In genomic region chr11:120024586-120024985, GRCh38 we compare ENCODE assay signal across 16 cellular contexts.
DNase-seq lines count a peak whose midpoint lies in the region; ATAC-seq and TF ChIP-seq lines count a peak whose summit lies in the region.
"Had no signal": no experiment of that assay in that cellular context is flagged by ENCODE, and none has a peak within 500 bp of the region (broad histone marks: within the 10 kb centered on the region; RNA-seq: fewer than 3 reads in every experiment).

No MANE protein-coding gene starts in this region.

- DNase-seq in cardiac septum (ENCODE audit: low spot score), result peak; percentile 27
- DNase-seq in right cardiac atrium, result no peak
- peak; percentile 56 for DNase-seq in osteocyte (ENCODE audit: extremely low spot score, unreplicated experiment)
- DNase-seq in type B pancreatic cell (ENCODE audit: extremely low spot score, unreplicated experiment), result peak; percentile 56
- no peak for DNase-seq in HPDE6-E6E7 (ENCODE audit: extremely low spot score)
- DNase-seq in NCI-H526 (lab: John Stamatoyannopoulos, UW), result no peak
- DNase-seq in GM13977 (ENCODE audit: low spot score), result no peak
- DNase-seq: 8988T; AML-193; Caco-2; CD8-positive, alpha-beta memory T cell; DND-41; GDM1 had no signal

- H3K27ac ChIP-seq in right cardiac atrium (ENCODE audit: low read length), result no peak overlapping the region
- H3K27ac ChIP-seq in ectodermal cell (ENCODE audit: insufficient read depth, low read depth, low read length, poor library complexity, severe bottlenecking), result peak overlapping the region; percentile 16
- H3K27ac ChIP-seq: BLaER1 had no signal

- intact Hi-C loops in cardiac septum (cut with DNase I), result no loop called here
- intact Hi-C loops in right cardiac atrium (cut with DNase I), result no loop called here

- H3K4me3 Mint-ChIP-seq in osteocyte (ENCODE audit: unreplicated experiment) (no peak overlapping the region), type B pancreatic cell (no peak overlapping the region)
- H3K4me3 Mint-ChIP-seq: CD8-positive, alpha-beta memory T cell had no signal

- H3K36me3 Mint-ChIP-seq in osteocyte (ENCODE audit: unreplicated experiment) (no peaks in the 10 kb centered on the region), type B pancreatic cell (no peaks in the 10 kb centered on the region)
- H3K36me3 Mint-ChIP-seq: CD8-positive, alpha-beta memory T cell had no signal

- no peak overlapping the region for H3K4me3 ChIP-seq in right cardiac atrium (ENCODE audit: low read length)
- H3K4me3 ChIP-seq in ectodermal cell (ENCODE audit: insufficient read depth, low read depth, low read length), result no peak overlapping the region
- H3K4me3 ChIP-seq: BLaER1 had no signal

- 68% methylated on average over 5 of the region's 5 CpGs for WGBS in right cardiac atrium
- WGBS in ectodermal cell, 2 experiments, result 93 to 95% methylated on average over 5 of the region's 5 CpGs

- H3K9me3 ChIP-seq in right cardiac atrium (ENCODE audit: control insufficient read depth, low read length) (no peaks in the 10 kb centered on the region), ectodermal cell (ENCODE audit: control insufficient read depth, low read length) (no peaks in the 10 kb centered on the region)
- H3K9me3 ChIP-seq: Caco-2 had no signal

- in situ Hi-C loops in GM13977 (cut with MboI; ENCODE audit: low pct_unique_long_range_greater_than_20kb, low sequenced_read_pairs, unreplicated experiment), result no loop called here

- H3K4me1 ChIP-seq in right cardiac atrium (ENCODE audit: control insufficient read depth, insufficient read depth, low read length) (no peaks in the 10 kb centered on the region), ectodermal cell (ENCODE audit: control insufficient read depth, insufficient read depth, low read length) (peaks cover 20% of the 10 kb centered on the region)
- H3K4me1 ChIP-seq: Caco-2 had no signal

- no peaks in the 10 kb centered on the region for H3K36me3 ChIP-seq in ectodermal cell (ENCODE audit: control insufficient read depth, insufficient read depth, low read length)
- H3K36me3 ChIP-seq: BLaER1 had no signal

- H3K4me1 Mint-ChIP-seq in osteocyte (ENCODE audit: unreplicated experiment) (no peaks in the 10 kb centered on the region), type B pancreatic cell (ENCODE audit: unreplicated experiment) (peaks cover 12% of the 10 kb centered on the region)
- H3K4me1 Mint-ChIP-seq: CD8-positive, alpha-beta memory T cell had no signal

- no peaks in the 10 kb centered on the region for H3K9me3 Mint-ChIP-seq in osteocyte (ENCODE audit: unreplicated experiment)
- H3K9me3 Mint-ChIP-seq in type B pancreatic cell, result no peaks in the 10 kb centered on the region

- H3K27ac Mint-ChIP-seq in osteocyte (ENCODE audit: unreplicated experiment) (no peak overlapping the region), type B pancreatic cell (no peak overlapping the region)
- H3K27ac Mint-ChIP-seq: CD8-positive, alpha-beta memory T cell had no signal

- H3K27me3 Mint-ChIP-seq in osteocyte (ENCODE audit: unreplicated experiment), result no peaks in the 10 kb centered on the region
- peaks cover 3% of the 10 kb centered on the region for H3K27me3 Mint-ChIP-seq in type B pancreatic cell

- no peak for ATAC-seq in right cardiac atrium
- ATAC-seq: HepG2 had no signal

- no peaks in the 10 kb centered on the region for H3K27me3 ChIP-seq in right cardiac atrium (ENCODE audit: control insufficient read depth, insufficient read depth)
- H3K27me3 ChIP-seq in ectodermal cell (ENCODE audit: control insufficient read depth, insufficient read depth, low read length, poor library complexity, severe bottlenecking), result no peaks in the 10 kb centered on the region

- no peak for TF ChIP-seq CTCF in osteocyte (IDR thresholded peaks at IDR 0.05)
- no peak for TF ChIP-seq CTCF in type B pancreatic cell (conservative IDR thresholded peaks at IDR 0.05)
- no peak for TF ChIP-seq CTCF in GM13977 (IDR thresholded peaks at IDR 0.05; ENCODE audit: extremely low read depth, insufficient read depth, missing control alignments)

Comparison
In these comparisons a context has a peak if more than half of its experiments do, and no peak if none do; other contexts are left out.
1. DNase-seq: peak in cardiac septum (single experiment), osteocyte (single experiment) and type B pancreatic cell (single experiment); none in right cardiac atrium (0 of 3), HPDE6-E6E7 (single experiment), NCI-H526 (0 of 2) and GM13977 (single experiment).